ENCODE assay signal across 2 cellular contexts in genomic region chr9:124506433-124506832, GRCh38.
TF ChIP-seq lines count a peak whose summit lies in the region.

No MANE protein-coding gene starts in this region.

TF ChIP-seq in IMR-90, 13 proteins besides CTCF, POLR2A, EP300 and RAD21:
- TF ChIP-seq CEBPB (IDR thresholded peaks at IDR 0.05; ENCODE audit: low read depth, low read length) (no peak), RFX5 (IDR thresholded peaks at IDR 0.05; ENCODE audit: low read depth, low read length) (no peak), NFE2L2 (IDR thresholded peaks at IDR 0.05; ENCODE audit: low read depth, low read length) (no peak), RCOR1 (IDR thresholded peaks at IDR 0.05; ENCODE audit: insufficient replicate concordance, low read length) (no peak), MAFK (IDR thresholded peaks at IDR 0.05; ENCODE audit: low read depth, low read length) (no peak), CHD1 (IDR thresholded peaks at IDR 0.05; ENCODE audit: low read depth, low read length) (no peak), USF2 (IDR thresholded peaks at IDR 0.05; ENCODE audit: low read depth, low read length) (no peak)

TF ChIP-seq in H1, 55 proteins besides CTCF, POLR2A, EP300 and RAD21:
- TF ChIP-seq RXRA (IDR thresholded peaks at IDR 0.05; ENCODE audit: insufficient read depth, low read depth, low read length) (no peak), BACH1 (IDR thresholded peaks at IDR 0.05; ENCODE audit: low read length) (no peak), ATF2 (IDR thresholded peaks at IDR 0.05; ENCODE audit: low read length) (no peak), NRF1 (IDR thresholded peaks at IDR 0.05; ENCODE audit: low read depth, low read length) (no peak), CHD1 (IDR thresholded peaks at IDR 0.05; ENCODE audit: low read depth, low read length) (no peak), ASH2L (IDR thresholded peaks at IDR 0.05; ENCODE audit: low read length) (no peak), RFX5 (IDR thresholded peaks at IDR 0.05; ENCODE audit: borderline replicate concordance, low read depth, low read length) (no peak), TAF1 (IDR thresholded peaks at IDR 0.05; ENCODE audit: low read depth, low read length) (no peak), CEBPB (IDR thresholded peaks at IDR 0.05; ENCODE audit: low read depth, low read length) (no peak), EZH2 (IDR thresholded peaks at IDR 0.05; ENCODE audit: low read depth, low read length, severe bottlenecking) (no peak), KDM1A (IDR thresholded peaks at IDR 0.05; ENCODE audit: borderline replicate concordance, low read length) (no peak), KDM5A (IDR thresholded peaks at IDR 0.05; ENCODE audit: low read length) (no peak), USF2 (IDR thresholded peaks at IDR 0.05; ENCODE audit: low read length) (no peak), CHD2 (IDR thresholded peaks at IDR 0.05; ENCODE audit: low read length) (no peak), YY1 (IDR thresholded peaks at IDR 0.05; ENCODE audit: low read depth, low read length) (no peak)
